In genomic region chr10:12703813-12704212, GRCh38 we compare ENCODE assay signal across 1 cellular context.
A peak's percentile ranks its signal among the peaks of the same experiment; 100 is the strongest.
TF ChIP-seq lines count a peak whose summit lies in the region.

No MANE protein-coding gene starts in this region.

TF ChIP-seq in IMR-90, 13 proteins besides CTCF, POLR2A, EP300 and RAD21:
- TF ChIP-seq BHLHE40 (IDR thresholded peaks at IDR 0.05; ENCODE audit: low read depth, low read length) (peak; percentile 77), CEBPB (IDR thresholded peaks at IDR 0.05; ENCODE audit: low read depth, low read length) (peak; percentile 56; the same call in 1 of the 2 replicates), ELK1 (IDR thresholded peaks at IDR 0.05; ENCODE audit: borderline replicate concordance, low read depth, low read length) (no peak), RFX5 (IDR thresholded peaks at IDR 0.05; ENCODE audit: low read depth, low read length) (no peak), FOS (IDR thresholded peaks at IDR 0.05; ENCODE audit: low read depth, low read length) (peak; percentile 77), MXI1 (IDR thresholded peaks at IDR 0.05; ENCODE audit: borderline replicate concordance, low read depth, low read length) (no peak), MAZ (IDR thresholded peaks at IDR 0.05; ENCODE audit: borderline replicate concordance, low read depth, low read length) (no peak), SMC3 (IDR thresholded peaks at IDR 0.05; ENCODE audit: low read depth, low read length) (no peak), MAFK (IDR thresholded peaks at IDR 0.05; ENCODE audit: low read depth, low read length) (no peak), RCOR1 (IDR thresholded peaks at IDR 0.05; ENCODE audit: insufficient replicate concordance, low read length) (no peak), CHD1 (IDR thresholded peaks at IDR 0.05; ENCODE audit: low read depth, low read length) (no peak)
